In genomic region chr2:25649790-25650189, GRCh38 we compare ENCODE assay signal across 1 cellular context.
TF ChIP-seq lines count a peak whose summit lies in the region.

No MANE protein-coding gene starts in this region.

TF ChIP-seq in WTC11, 78 proteins besides CTCF, POLR2A, EP300 and RAD21 (continued from another document):
- TF ChIP-seq OVOL2 (CRISPR knock-in tag; IDR thresholded peaks at IDR 0.05; ENCODE audit: borderline replicate concordance) (no peak), ZNF425 (CRISPR knock-in tag; conservative IDR thresholded peaks at IDR 0.05) (no peak), TEAD1 (CRISPR knock-in tag; IDR thresholded peaks at IDR 0.05) (no peak), ZNF138 (CRISPR knock-in tag; conservative IDR thresholded peaks at IDR 0.05) (no peak), JUN (CRISPR knock-in tag; IDR thresholded peaks at IDR 0.05) (no peak), SOX15 (CRISPR knock-in tag; IDR thresholded peaks at IDR 0.05) (no peak), SMAD3 (CRISPR knock-in tag; IDR thresholded peaks at IDR 0.05; ENCODE audit: borderline replicate concordance) (no peak), SMAD4 (CRISPR knock-in tag; IDR thresholded peaks at IDR 0.05) (no peak), FOXP1 (CRISPR knock-in tag; IDR thresholded peaks at IDR 0.05; ENCODE audit: borderline replicate concordance) (no peak), NFATC4 (CRISPR knock-in tag; IDR thresholded peaks at IDR 0.05) (no peak), NR1H2 (CRISPR knock-in tag; IDR thresholded peaks at IDR 0.05) (no peak)
